In the genomic region with DNA sequence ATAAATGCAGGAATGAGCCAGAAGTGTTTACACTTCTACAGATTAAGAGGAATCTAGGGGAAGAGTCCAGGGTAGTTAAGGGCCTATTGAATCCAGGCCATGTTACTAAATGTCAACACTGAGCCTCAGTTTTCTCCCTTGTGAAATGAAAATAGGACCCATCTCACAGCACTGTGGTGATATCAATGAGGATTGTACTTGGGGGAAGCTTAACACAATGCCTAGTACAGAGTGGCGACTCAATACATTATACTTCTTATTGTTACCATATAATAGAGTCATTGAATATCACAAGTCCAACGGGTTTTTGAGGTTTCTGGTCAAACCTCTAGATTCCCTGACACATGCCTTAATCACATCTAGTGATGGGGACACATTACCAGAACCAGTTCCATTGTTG, we compare ENCODE assay signal across 17 cellular contexts. TPM values are rescaled to one million over a fixed set of nuclear protein-coding genes. Genes with fewer than 3 reads are reported as not detected.
DNase-seq lines count a peak whose midpoint lies in the region; TF ChIP-seq lines count a peak whose summit lies in the region.
"Had no signal": no experiment of that assay in that cellular context is flagged by ENCODE, and none has a peak within 500 bp of the region (broad histone marks: within the 10 kb centered on the region; RNA-seq: fewer than 3 reads in every experiment).

No MANE protein-coding gene starts in this region.

- H3F3A ChIP-seq in smooth muscle cell (ENCODE audit: low read depth) = no peaks in the 10 kb centered on the region

- intact Hi-C loops in colonic mucosa (cut with DNase I) = no loop called here

- 50% methylated on average over 2 of the region's 2 CpGs for WGBS in smooth muscle cell (ENCODE audit: low lambda C conversion rate)

- H3K4me3 ChIP-seq in colonic mucosa (no peak overlapping the region), smooth muscle cell (no peak overlapping the region)

- TF ChIP-seq CTCF in endothelial cell (IDR thresholded peaks at IDR 0.05; ENCODE audit: unreplicated experiment) = no peak
- TF ChIP-seq CTCF in colonic mucosa (IDR thresholded peaks at IDR 0.05) = no peak
- no peak for TF ChIP-seq CTCF in HFFc6 (IDR thresholded peaks at IDR 0.05)
- no peak for TF ChIP-seq CTCF in smooth muscle cell (IDR thresholded peaks at IDR 0.05; ENCODE audit: borderline replicate concordance, insufficient read depth, poor library complexity, severe bottlenecking)

- H4K20me1 ChIP-seq in smooth muscle cell (ENCODE audit: low read depth) = no peaks in the 10 kb centered on the region

- peaks cover 8% of the 10 kb centered on the region for H3K79me2 ChIP-seq in smooth muscle cell (ENCODE audit: low read depth)

- H3K4me1 Mint-ChIP-seq in endothelial cell (ENCODE audit: unreplicated experiment) (peaks cover 6% of the 10 kb centered on the region), HFFc6 (ENCODE audit: low read depth) (no peaks in the 10 kb centered on the region)

- H3K9me3 Mint-ChIP-seq in endothelial cell (ENCODE audit: unreplicated experiment) = no peaks in the 10 kb centered on the region
- no peaks in the 10 kb centered on the region for H3K9me3 Mint-ChIP-seq in HFFc6

- H3K9me3 ChIP-seq in colonic mucosa (no peaks in the 10 kb centered on the region), smooth muscle cell (replicated peaks; ENCODE audit: low read depth) (no peaks in the 10 kb centered on the region)

- DNase-seq in endothelial cell (ENCODE audit: low spot score) (no peak), superior temporal gyrus (ENCODE audit: extremely low spot score) (peak; percentile 57), colonic mucosa (no peak), HFFc6 (no peak), smooth muscle cell (lab: John Stamatoyannopoulos, UW; ENCODE audit: unreplicated experiment) (no peak)
- DNase-seq: AML-193, DND-41, KBM-7, NCI-H1694 treated with DMSO at 0.1 percent for 48 hours, NCI-H2107, NCI-H2227 treated with DMSO at 0.1 percent for 48 hours, NCI-H510A treated with DMSO at 0.1 percent for 48 hours, NCI-H82, SIG-M5 had no signal

- H3K27ac Mint-ChIP-seq in endothelial cell (ENCODE audit: unreplicated experiment) = no peak overlapping the region
- no peak overlapping the region for H3K27ac Mint-ChIP-seq in HFFc6

- H3K4me3 Mint-ChIP-seq in endothelial cell (ENCODE audit: unreplicated experiment) (peak overlapping the region; percentile 56), HFFc6 (no peak overlapping the region)

- no peak overlapping the region for H2AFZ ChIP-seq in smooth muscle cell (ENCODE audit: low read depth)

- H3K4me1 ChIP-seq in colonic mucosa = no peaks in the 10 kb centered on the region
- H3K4me1 ChIP-seq in smooth muscle cell (ENCODE audit: low read depth) = peaks cover 7% of the 10 kb centered on the region

- no peak overlapping the region for H3K4me2 ChIP-seq in smooth muscle cell

- peak overlapping the region; percentile 88 for H3K27ac ChIP-seq in angular gyrus (ENCODE audit: low read depth, low read length)
- H3K27ac ChIP-seq in layer of hippocampus (ENCODE audit: low read depth, low read length) = peak overlapping the region; percentile 90
- H3K27ac ChIP-seq in colonic mucosa = no peak overlapping the region
- H3K27ac ChIP-seq in smooth muscle cell (ENCODE audit: low read depth) = no peak overlapping the region
- H3K27ac ChIP-seq: C4-2B had no signal

- H3K36me3 ChIP-seq in colonic mucosa (no peaks in the 10 kb centered on the region), smooth muscle cell (ENCODE audit: low read depth) (no peaks in the 10 kb centered on the region)

- no peak overlapping the region for H3K9ac ChIP-seq in colonic mucosa (ENCODE audit: low read depth in 2 of 2, low read length in 2 of 2)
- no peak overlapping the region for H3K9ac ChIP-seq in smooth muscle cell (ENCODE audit: low read depth)

- H3K36me3 Mint-ChIP-seq in endothelial cell (ENCODE audit: low read depth, unreplicated experiment) = peaks cover 12% of the 10 kb centered on the region
- H3K36me3 Mint-ChIP-seq in HFFc6 (ENCODE audit: low read depth) = no peaks in the 10 kb centered on the region

- peaks cover 3% of the 10 kb centered on the region for H3K27me3 Mint-ChIP-seq in endothelial cell (ENCODE audit: unreplicated experiment)
- no peaks in the 10 kb centered on the region; the same call in 1 of the 2 replicates for H3K27me3 Mint-ChIP-seq in HFFc6 (ENCODE audit: insufficient read depth)

- H3K27me3 ChIP-seq in layer of hippocampus (ENCODE audit: control insufficient read depth, insufficient read depth, low read length) (no peaks in the 10 kb centered on the region), colonic mucosa (no peaks in the 10 kb centered on the region), smooth muscle cell (ENCODE audit: low read depth) (no peaks in the 10 kb centered on the region)

RNA-seq across cellular contexts. Expression of gene TRUB2, which starts 4.6 kb away (rescaled TPM):
- 25.8 TPM for total RNA-seq in endothelial cell (ENCODE audit: unreplicated experiment)
- total RNA-seq in colonic mucosa = 10 to 100 TPM; 24.5 to 40.0 TPM
- total RNA-seq in HFFc6 (2021; fragmentation: NEBNext Ultra II Directional; extraction: Animal tissue kit (Norgen Biotek cat#: 25700)) = 10 to 100 TPM; 27.0 to 38.5 (median 34.3) TPM
- 5.2 and 9.0 TPM in 2 replicates for total RNA-seq in smooth muscle cell
- polyA plus RNA-seq in smooth muscle cell = 25.1 and 33.2 TPM in 2 replicates

RNA-seq across cellular contexts. Expression of gene COQ4, which starts 5.0 kb away (rescaled TPM):
- total RNA-seq in endothelial cell (ENCODE audit: unreplicated experiment) (46.6 TPM), colonic mucosa (10 to 100 TPM; 40.8 to 59.5 TPM), smooth muscle cell (16.7 and 23.5 TPM in 2 replicates)
- 10 to 100 TPM; 29.8 to 33.3 (median 31.3) TPM for total RNA-seq in HFFc6 (2021; fragmentation: NEBNext Ultra II Directional; extraction: Animal tissue kit (Norgen Biotek cat#: 25700))
- polyA plus RNA-seq in smooth muscle cell = 37.5 and 51.0 TPM in 2 replicates

RNA-seq across cellular contexts. Expression of gene SLC27A4, which starts 22.7 kb away (rescaled TPM):
- 23.0 TPM for total RNA-seq in endothelial cell (ENCODE audit: unreplicated experiment)
- 10 to 100 TPM; 26.8 to 68.3 TPM for total RNA-seq in colonic mucosa
- 10 to 100 TPM; 21.1 to 31.1 (median 23.2) TPM for total RNA-seq in HFFc6 (2021; fragmentation: NEBNext Ultra II Directional; extraction: Animal tissue kit (Norgen Biotek cat#: 25700))
- 6.1 and 10.4 TPM in 2 replicates for total RNA-seq in smooth muscle cell
- polyA plus RNA-seq in smooth muscle cell = 10.3 and 16.0 TPM in 2 replicates

RNA-seq across cellular contexts. Expression of gene SWI5, which starts 41.6 kb away (rescaled TPM):
- total RNA-seq in endothelial cell (ENCODE audit: unreplicated experiment) (26.8 TPM), colonic mucosa (10 to 100 TPM; 14.4 to 24.2 TPM), smooth muscle cell (41.0 and 47.1 TPM in 2 replicates)
- 10 to 100 TPM; 40.7 to 46.7 (median 41.9) TPM for total RNA-seq in HFFc6 (2021; fragmentation: NEBNext Ultra II Directional; extraction: Animal tissue kit (Norgen Biotek cat#: 25700))
- 71.1 and 77.2 TPM in 2 replicates for polyA plus RNA-seq in smooth muscle cell

RNA-seq across cellular contexts. Expression of gene GOLGA2, which starts 41.8 kb away (rescaled TPM):
- total RNA-seq in endothelial cell (ENCODE audit: unreplicated experiment) (69.4 TPM), colonic mucosa (10 to 100 TPM; 88.6 to 92.2 TPM), smooth muscle cell (99.5 and 101 TPM in 2 replicates)
- 100 to 1,000 TPM; 142 to 167 (median 156) TPM for total RNA-seq in HFFc6 (2021; fragmentation: NEBNext Ultra II Directional; extraction: Animal tissue kit (Norgen Biotek cat#: 25700))
- 55.4 and 70.1 TPM in 2 replicates for polyA plus RNA-seq in smooth muscle cell

Comparison
In these comparisons a context has a peak if more than half of its experiments do, and no peak if none do; other contexts are left out.
1. H3K27ac ChIP-seq: peak in angular gyrus (single experiment) and layer of hippocampus (single experiment); none in colonic mucosa (single experiment) and smooth muscle cell (single experiment).